In the genomic region with DNA sequence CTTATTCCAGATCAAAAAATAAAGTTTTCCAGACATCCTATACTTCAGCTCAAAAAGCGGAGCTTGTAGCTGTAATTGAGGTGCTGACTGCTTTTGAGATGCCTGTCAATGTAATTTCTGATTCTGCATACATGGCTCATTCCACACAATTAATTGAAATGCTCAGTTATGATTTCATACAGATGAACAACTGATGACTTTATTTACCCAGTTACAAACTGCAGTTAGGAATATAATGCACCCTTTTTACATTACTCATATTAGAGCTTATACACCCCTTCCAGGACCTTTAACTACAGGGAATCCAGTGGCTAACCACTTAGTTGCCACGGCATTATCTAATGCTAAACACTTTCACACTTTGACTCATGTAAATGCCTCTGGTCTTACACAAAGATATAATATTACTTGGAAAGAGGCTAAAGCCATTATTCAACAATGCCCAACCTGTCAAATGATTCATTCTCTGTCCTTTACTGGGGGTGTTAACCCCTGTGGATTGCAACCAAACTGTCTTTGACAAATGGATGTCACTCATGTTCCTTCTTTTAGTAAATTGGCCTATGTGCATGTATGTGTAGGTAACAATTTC, we compare ENCODE assay signal across 25 cellular contexts.
DNase-seq lines count a peak whose midpoint lies in the region; ATAC-seq, FAIRE-seq and TF ChIP-seq lines count a peak whose summit lies in the region.
"Had no signal": no experiment of that assay in that cellular context is flagged by ENCODE, and none has a peak within 500 bp of the region (broad histone marks: within the 10 kb centered on the region; RNA-seq: fewer than 3 reads in every experiment).

No MANE protein-coding gene starts in this region.

- in situ Hi-C loops in GM12878 (cut with MboI) (no loop called here), transverse colon (cut with MboI; ENCODE audit: low pct_ligation_motif_present in 1 of 4, low pct_unique_long_range_greater_than_20kb in 1 of 4, low sequenced_read_pairs in 3 of 4) (no loop called here)

- no TSS peak for BruUV-seq in GM12878 (replicated peaks; lab: Mats Ljungman, UMichigan)

- SMC1A ChIA-PET in GM12878 (lab: Charles Lee; ENCODE audit: uncharacterized antibody, unreplicated experiment) = no interaction called here

- no peak overlapping the region for H3K18ac ChIP-seq in trophoblast cell (ENCODE audit: low read length)

- H3K79me1 ChIP-seq in trophoblast cell (ENCODE audit: low read length) = no peaks in the 10 kb centered on the region

- RAD21 ChIA-PET in GM12878 (lab: Charles Lee; ENCODE audit: unreplicated experiment) = no interaction called here

- TF ChIP-seq RAD21 in GM12878 (IDR thresholded peaks at IDR 0.05; ENCODE audit: insufficient read depth, low read depth, low read length) = no peak

- H4K91ac ChIP-seq in trophoblast cell (ENCODE audit: low read depth, low read length) = no peak overlapping the region

- no peak for FAIRE-seq in GM12878 (lab: Jason Lieb, UNC)
- FAIRE-seq: HepG2 had no signal

- WGBS in GM12878 (ENCODE audit: insufficient coverage, insufficient replicate concordance, low lambda C conversion rate, missing lambda C conversion rate) = 3% methylated on average over 2 of the region's 2 CpGs
- no CpG with 5 or more reads among the region's 2 CpGs for WGBS in trophoblast cell (ENCODE audit: extremely low coverage, insufficient coverage, insufficient read length)
- WGBS in prostate gland = 64% methylated on average over 2 of the region's 2 CpGs
- 59 to 67% methylated on average over 2 of the region's 2 CpGs for WGBS in transverse colon (ENCODE audit: low coverage in 1 of 2), 2 donors

- H3K36me3 ChIP-seq in GM12878 (ENCODE audit: control insufficient read depth in 2 of 2, insufficient read depth in 2 of 2, low read length in 1 of 2) (no peaks in the 10 kb centered on the region), trophoblast cell (ENCODE audit: control insufficient read depth in 1 of 2, insufficient read depth in 2 of 2, low read length in 2 of 2) (no peaks in the 10 kb centered on the region), prostate gland (no peaks in the 10 kb centered on the region), transverse colon (no peaks in the 10 kb centered on the region)
- H3K36me3 ChIP-seq: BLaER1 treated with 17β-estradiol and CSF1 and Interleukin-3, amounts not matched to agents 10 nM and 100 nM; lower lobe of right lung had no signal

- ATAC-seq in GM12878 = no peak
- ATAC-seq in stimulated activated naive CD8-positive, alpha-beta T cell treated with anti-CD3 and anti-CD28 coated beads, Interleukin-15, Interleukin-2, amounts not matched to agents 100 U/mL and 50 U/mL, for 24 hours = no peak
- ATAC-seq: HepG2; lower lobe of right lung; natural killer cell treated with Interleukin-12 subunit alpha and Interleukin-12 subunit beta and Interleukin-15 and Interleukin-18, amount 100 ng/mL, for 72 hours; Panc1; T-helper 17 cell had no signal

- no peak overlapping the region for H2BK12ac ChIP-seq in trophoblast cell (ENCODE audit: low read length)

- H3K4ac ChIP-seq in trophoblast cell (ENCODE audit: low read depth, low read length) = no peak overlapping the region

- no peaks in the 10 kb centered on the region for H4K20me1 ChIP-seq in GM12878 (ENCODE audit: control insufficient read depth, insufficient read depth)
- H4K20me1 ChIP-seq: BLaER1 treated with 17β-estradiol and CSF1 and Interleukin-3, amounts not matched to agents 10 nM and 100 nM had no signal

- CTCF ChIA-PET in GM12878 (lab: Yijun Ruan, JAX) = no interaction called here

- no peak overlapping the region for H3K4me3 ChIP-seq in GM12878
- no peak overlapping the region for H3K4me3 ChIP-seq in trophoblast cell (ENCODE audit: low read depth, low read length)
- no peak overlapping the region for H3K4me3 ChIP-seq in prostate gland
- H3K4me3 ChIP-seq in transverse colon = no peak overlapping the region
- H3K4me3 ChIP-seq: BLaER1 treated with 17β-estradiol and CSF1 and Interleukin-3, amounts not matched to agents 10 nM and 100 nM; dorsolateral prefrontal cortex; lower lobe of right lung had no signal

- H3K79me2 ChIP-seq in GM12878 (ENCODE audit: control insufficient read depth, insufficient read depth, low read length) (no peaks in the 10 kb centered on the region), trophoblast cell (ENCODE audit: control insufficient read depth, insufficient read depth, low read length, poor library complexity) (no peaks in the 10 kb centered on the region)

- H2BK5ac ChIP-seq in trophoblast cell (ENCODE audit: low read depth, low read length, poor library complexity) = no peak overlapping the region

- H3K9me3 ChIP-seq in GM12878 (replicated peaks; ENCODE audit: control insufficient read depth, insufficient read depth, low read length) (no peaks in the 10 kb centered on the region; the same call in 2 of the 3 replicates), trophoblast cell (ENCODE audit: insufficient read depth, low read depth, low read length) (peaks cover 17% of the 10 kb centered on the region), prostate gland (no peaks in the 10 kb centered on the region), transverse colon (no peaks in the 10 kb centered on the region)

- TF ChIP-seq EP300 in GM12878 (IDR thresholded peaks at IDR 0.05; ENCODE audit: borderline replicate concordance in 1 of 2, control insufficient read depth in 1 of 2, low read depth in 2 of 2, low read length in 2 of 2) = no peak
- TF ChIP-seq EP300 in transverse colon (IDR thresholded peaks at IDR 0.05; ENCODE audit: low read depth) = no peak

- POLR2A ChIA-PET in GM12878 (lab: Charles Lee) = no interaction called here

- DNase-seq in EH (ENCODE audit: low read depth) (peak; percentile 36), M059J (ENCODE audit: low read depth) (peak; percentile 77), GM12878 (ENCODE audit: low read depth, low spot score) (no peak), trophoblast cell (peak; percentile 8 to 45), prostate gland (ENCODE audit: low spot score) (no peak), NCI-H524 treated with DMSO at 0.1 percent for 48 hours (lab: John Stamatoyannopoulos, UW) (no peak), transverse colon (no peak)
- no peak for DNase-seq in stimulated activated naive CD8-positive, alpha-beta T cell treated with anti-CD3 and anti-CD28 coated beads, Interleukin-15, Interleukin-2, amounts not matched to agents 100 U/mL and 50 U/mL, for 24 hours
- DNase-seq: activated CD4-positive, alpha-beta memory T cell treated with anti-CD3 and anti-CD28 coated beads, Interleukin-2, amount 10 ng/mL, durations not matched to agents 7 days and 5 days; activated CD4-positive, alpha-beta T cell treated with anti-CD3 and anti-CD28 coated beads for 1 hour; cerebellar nuclear complex; COR-L47; dorsolateral prefrontal cortex; lower lobe of right lung; NCI-H1092; NCI-H187 treated with DMSO at 0.1 percent for 48 hours; NCI-H2171 treated with DMSO at 0.1 percent for 48 hours; NCI-H526; NK-92 treated with Interleukin-12 subunit alpha and Interleukin-12 subunit beta, amount 100 ng/mL, for 24 hours; T-helper 17 cell had no signal

- no peak for TF ChIP-seq POLR2A in GM12878 (IDR thresholded peaks at IDR 0.05; ENCODE audit: low read depth, low read length)
- no peak for TF ChIP-seq POLR2A in prostate gland (IDR thresholded peaks at IDR 0.05)
- TF ChIP-seq POLR2A in transverse colon (IDR thresholded peaks at IDR 0.05) = no peak

- no peak overlapping the region for H3K4me2 ChIP-seq in GM12878 (ENCODE audit: control insufficient read depth, insufficient read depth)
- H3K4me2 ChIP-seq in trophoblast cell (ENCODE audit: low read length) = no peak overlapping the region
- H3K4me2 ChIP-seq: BLaER1 treated with 17β-estradiol and CSF1 and Interleukin-3, amounts not matched to agents 10 nM and 100 nM had no signal

- H2BK120ac ChIP-seq in trophoblast cell (ENCODE audit: insufficient read depth, low read length, poor library complexity) = no peak overlapping the region

- no peaks in the 10 kb centered on the region for H3K4me1 ChIP-seq in GM12878 (ENCODE audit: control insufficient read depth, insufficient read depth, low read length)
- H3K4me1 ChIP-seq in trophoblast cell (ENCODE audit: control insufficient read depth in 1 of 2, insufficient read depth in 2 of 2, low read length in 2 of 2) = no peaks in the 10 kb centered on the region
- no peaks in the 10 kb centered on the region for H3K4me1 ChIP-seq in prostate gland (replicated peaks)
- no peaks in the 10 kb centered on the region for H3K4me1 ChIP-seq in transverse colon
- H3K4me1 ChIP-seq: lower lobe of right lung had no signal

- no peaks in the 10 kb centered on the region for H3K27me3 ChIP-seq in GM12878 (replicated peaks in 1 of 2; ENCODE audit: control insufficient read depth in 2 of 2, insufficient read depth in 2 of 2, low read length in 1 of 2)
- H3K27me3 ChIP-seq in trophoblast cell (ENCODE audit: insufficient read depth, low read length) = no peaks in the 10 kb centered on the region
- no peaks in the 10 kb centered on the region for H3K27me3 ChIP-seq in prostate gland (replicated peaks; ENCODE audit: insufficient read depth)
- no peaks in the 10 kb centered on the region for H3K27me3 ChIP-seq in transverse colon
- H3K27me3 ChIP-seq: BLaER1 treated with 17β-estradiol and CSF1 and Interleukin-3, amounts not matched to agents 10 nM and 100 nM had no signal

- H3K27ac ChIP-seq in GM12878 (ENCODE audit: control insufficient read depth, insufficient read depth) (no peak overlapping the region), trophoblast cell (ENCODE audit: low read depth, low read length) (no peak overlapping the region), prostate gland (no peak overlapping the region), transverse colon (no peak overlapping the region)
- H3K27ac ChIP-seq: BLaER1 treated with 17β-estradiol and CSF1 and Interleukin-3, amounts not matched to agents 10 nM and 100 nM; dorsolateral prefrontal cortex; HL-60; lower lobe of right lung had no signal

- no peak overlapping the region for H4K8ac ChIP-seq in trophoblast cell (ENCODE audit: low read depth, low read length)

- H3K9ac ChIP-seq in GM12878 (ENCODE audit: control insufficient read depth, insufficient read depth, low read length) = no peak overlapping the region
- no peak overlapping the region for H3K9ac ChIP-seq in trophoblast cell (ENCODE audit: low read length)
- H3K9ac ChIP-seq: BLaER1 treated with 17β-estradiol and CSF1 and Interleukin-3, amounts not matched to agents 10 nM and 100 nM had no signal

- intact Hi-C loops in GM12878 (cut with micrococcal nuclease; ENCODE audit: unreplicated experiment) (no loop called here), prostate gland (cut with DNase I) (no loop called here), transverse colon (cut with DNase I; ENCODE audit: low total_unique reads) (no loop called here)

- no peak overlapping the region for H3K14ac ChIP-seq in trophoblast cell (ENCODE audit: low read length)

- H2AFZ ChIP-seq in GM12878 (ENCODE audit: control insufficient read depth, low read depth, low read length) = no peak overlapping the region
- no peak overlapping the region for H2AFZ ChIP-seq in trophoblast cell (ENCODE audit: insufficient read depth, low read length, poor library complexity)

- no peak overlapping the region for H2AK5ac ChIP-seq in trophoblast cell (ENCODE audit: low read length)

- TF ChIP-seq CTCF in GM12878 (IDR thresholded peaks at IDR 0.05 in 2 of 3, conservative IDR thresholded peaks at IDR 0.05 in 1 of 3; ENCODE audit: control insufficient read depth in 2 of 3, extremely low read depth in 1 of 3, insufficient read depth in 1 of 3, low read depth in 3 of 3, low read length in 3 of 3) (no peak), prostate gland (IDR thresholded peaks at IDR 0.05) (no peak), transverse colon (IDR thresholded peaks at IDR 0.05) (no peak)

- no peak overlapping the region for H4K12ac ChIP-seq in trophoblast cell (ENCODE audit: low read depth, low read length)

- no peak overlapping the region for H3K23ac ChIP-seq in trophoblast cell (ENCODE audit: low read length)

Comparison
In these comparisons a context has a peak if more than half of its experiments do, and no peak if none do; other contexts are left out.
1. DNase-seq: peak in EH (single experiment), M059J (single experiment) and trophoblast cell (2 of 2); none in GM12878 (single experiment), prostate gland (single experiment), NCI-H524 treated with DMSO at 0.1 percent for 48 hours (single experiment), transverse colon (single experiment) and stimulated activated naive CD8-positive, alpha-beta T cell treated with anti-CD3 and anti-CD28 coated beads, Interleukin-15, Interleukin-2, amounts not matched to agents 100 U/mL and 50 U/mL, for 24 hours (single experiment).